Comparison of ENCODE assay signal across 1 cellular context in the genomic region with DNA sequence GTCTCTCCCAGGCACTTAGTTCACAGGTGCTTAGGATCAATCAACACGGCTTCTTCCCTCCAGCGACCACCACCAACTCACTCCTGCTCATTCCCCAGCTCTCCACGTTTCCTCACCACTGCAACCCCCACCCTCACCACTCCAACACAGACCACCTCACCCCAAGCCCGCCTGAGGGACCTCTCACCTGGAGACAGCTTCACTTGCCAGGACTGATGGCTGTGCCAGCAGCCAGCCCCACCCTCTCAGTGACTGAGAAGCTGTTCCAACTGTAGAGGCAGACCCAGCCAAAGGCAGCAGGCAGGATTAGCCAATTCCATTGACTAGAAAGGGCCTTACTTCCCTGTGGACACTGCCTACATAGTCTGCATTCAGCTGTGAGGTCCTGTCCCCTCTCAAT.
TF ChIP-seq lines count a peak whose summit lies in the region.

No MANE protein-coding gene starts in this region.

TF ChIP-seq in H1, 55 proteins besides CTCF, POLR2A, EP300 and RAD21:
- TF ChIP-seq BRCA1 (IDR thresholded peaks at IDR 0.05; ENCODE audit: low read depth, low read length) (no peak), CBX8 (IDR thresholded peaks at IDR 0.05; ENCODE audit: borderline replicate concordance, low read depth, low read length) (no peak), HDAC2 (IDR thresholded peaks at IDR 0.05; ENCODE audit: borderline replicate concordance in 1 of 2, low read depth in 2 of 2, low read length in 2 of 2) (no peak), TAF1 (IDR thresholded peaks at IDR 0.05; ENCODE audit: low read depth, low read length) (no peak), CEBPB (IDR thresholded peaks at IDR 0.05; ENCODE audit: low read depth, low read length) (no peak), GTF2F1 (IDR thresholded peaks at IDR 0.05; ENCODE audit: borderline replicate concordance, low read depth, low read length) (no peak), KDM1A (IDR thresholded peaks at IDR 0.05; ENCODE audit: borderline replicate concordance, low read length) (no peak), SIRT6 (IDR thresholded peaks at IDR 0.05; ENCODE audit: low read length) (no peak), PHF8 (conservative IDR thresholded peaks at IDR 0.05; ENCODE audit: low read depth, low read length) (no peak), ZNF274 (IDR thresholded peaks at IDR 0.05; ENCODE audit: borderline replicate concordance, extremely low read depth, low read length) (no peak), GABPA (IDR thresholded peaks at IDR 0.05; ENCODE audit: borderline replicate concordance, insufficient read depth, low read length) (no peak), BCL11A (IDR thresholded peaks at IDR 0.05; ENCODE audit: low read depth in 2 of 2, low read length in 2 of 2) (no peak), JUND (IDR thresholded peaks at IDR 0.05; ENCODE audit: low read length) (no peak), CHD2 (IDR thresholded peaks at IDR 0.05; ENCODE audit: low read length) (no peak)
- TF ChIP-seq, protein P1, sequence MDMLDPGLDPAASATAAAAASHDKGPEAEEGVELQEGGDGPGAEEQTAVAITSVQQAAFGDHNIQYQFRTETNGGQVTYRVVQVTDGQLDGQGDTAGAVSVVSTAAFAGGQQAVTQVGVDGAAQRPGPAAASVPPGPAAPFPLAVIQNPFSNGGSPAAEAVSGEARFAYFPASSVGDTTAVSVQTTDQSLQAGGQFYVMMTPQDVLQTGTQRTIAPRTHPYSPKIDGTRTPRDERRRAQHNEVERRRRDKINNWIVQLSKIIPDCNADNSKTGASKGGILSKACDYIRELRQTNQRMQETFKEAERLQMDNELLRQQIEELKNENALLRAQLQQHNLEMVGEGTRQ (IDR thresholded peaks at IDR 0.05; ENCODE audit: low read length): no peak
TF ChIP-seq in H1: peak in this region for 0.
